In genomic region chrX:120244735-120245498, GRCh38 we compare ENCODE assay signal across 8 cellular contexts. TPM values are rescaled to one million over a fixed set of nuclear protein-coding genes. Genes with fewer than 3 reads are reported as not detected.
DNase-seq lines count a peak whose midpoint lies in the region; ATAC-seq and TF ChIP-seq lines count a peak whose summit lies in the region.

No MANE protein-coding gene starts in this region.

- TF ChIP-seq POLR2A in GM19193 (IDR thresholded peaks at IDR 0.05; ENCODE audit: extremely low read depth, insufficient read depth, insufficient read length) (peak; percentile 44), right lobe of liver (IDR thresholded peaks at IDR 0.05) (peak; percentile 33)

- CTCF ChIA-PET in activated CD4-positive, alpha-beta T cell treated with anti-CD3 and anti-CD28 coated beads, Interleukin-2, amount 10 ng/mL, durations not matched to agents 7 days and 5 days (lab: Charles Lee) = interaction anchor here (1.6 kb wide), 1 partner anchor 31 kb away, joined by 3 read pairs; no protein-coding TSS in a partner anchor

- no peaks in the 10 kb centered on the region for H3K27me3 ChIP-seq in right lobe of liver

- peak overlapping the region; percentile 56 to 69 (median 61) for H3K4me3 ChIP-seq in right lobe of liver

- H3K9me3 ChIP-seq in right lobe of liver = no peaks in the 10 kb centered on the region

- peaks cover 1% of the 10 kb centered on the region for H3K27me3 Mint-ChIP-seq in activated CD4-positive, alpha-beta T cell treated with anti-CD3 and anti-CD28 coated beads, Interleukin-2, amount 10 ng/mL, durations not matched to agents 7 days and 5 days

- ATAC-seq in HG03432 (IDR thresholded peaks at IDR 0.05; ENCODE audit: unreplicated experiment) = peak; percentile 85
- ATAC-seq in right lobe of liver = peak; percentile 87 to 96 (median 91)

- DNase-seq in AML-193 (lab: John Stamatoyannopoulos, UW) (peak; percentile 41 to 59), NCI-H460 (ENCODE audit: extremely low read depth, low read depth) (peak; percentile 81), dermis microvascular lymphatic vessel endothelial cell (ENCODE audit: low read depth in 2 of 2) (peak; percentile 77 to 81), right lobe of liver (peak; percentile 59 to 76 (median 73))
- DNase-seq in activated CD4-positive, alpha-beta T cell treated with anti-CD3 and anti-CD28 coated beads, Interleukin-2, amount 10 ng/mL, durations not matched to agents 7 days and 5 days = peak; percentile 62
- peak; percentile 60 for DNase-seq in stimulated activated CD4-positive, alpha-beta T cell treated with anti-CD3 and anti-CD28 coated beads, Interleukin-4, amount 100 ng/mL, for 24 hours

- H3K4me1 Mint-ChIP-seq in activated CD4-positive, alpha-beta T cell treated with anti-CD3 and anti-CD28 coated beads, Interleukin-2, amount 10 ng/mL, durations not matched to agents 7 days and 5 days = peaks cover 32% of the 10 kb centered on the region

- no peaks in the 10 kb centered on the region for H3K9me3 Mint-ChIP-seq in activated CD4-positive, alpha-beta T cell treated with anti-CD3 and anti-CD28 coated beads, Interleukin-2, amount 10 ng/mL, durations not matched to agents 7 days and 5 days

- POLR2A ChIA-PET in activated CD4-positive, alpha-beta T cell treated with anti-CD3 and anti-CD28 coated beads, Interleukin-2, amount 10 ng/mL, durations not matched to agents 7 days and 5 days (lab: Charles Lee) = no interaction called here

- H3K36me3 Mint-ChIP-seq in activated CD4-positive, alpha-beta T cell treated with anti-CD3 and anti-CD28 coated beads, Interleukin-2, amount 10 ng/mL, durations not matched to agents 7 days and 5 days (ENCODE audit: low read depth) = no peaks in the 10 kb centered on the region

- no peaks in the 10 kb centered on the region for H3K4me1 ChIP-seq in right lobe of liver

- TF ChIP-seq CTCF in right lobe of liver (IDR thresholded peaks at IDR 0.05) = no peak

- H3K27ac ChIP-seq in right lobe of liver = peak overlapping the region; percentile 74 to 82 (median 77)

- no peaks in the 10 kb centered on the region for H3K36me3 ChIP-seq in right lobe of liver

- intact Hi-C loops in right lobe of liver (cut with DNase I) = no loop called here

- peak overlapping the region; percentile 95 for H3K27ac Mint-ChIP-seq in activated CD4-positive, alpha-beta T cell treated with anti-CD3 and anti-CD28 coated beads, Interleukin-2, amount 10 ng/mL, durations not matched to agents 7 days and 5 days

- H3K4me3 Mint-ChIP-seq in activated CD4-positive, alpha-beta T cell treated with anti-CD3 and anti-CD28 coated beads, Interleukin-2, amount 10 ng/mL, durations not matched to agents 7 days and 5 days = peak overlapping the region; percentile 97

- WGBS in right lobe of liver (ENCODE audit: insufficient coverage, low coverage, low lambda C conversion rate, missing lambda C conversion rate) = 26% methylated on average over 17 of the region's 43 CpGs

RNA-seq across cellular contexts. Expression of gene ZBTB33, which starts 5.7 kb away (rescaled TPM):
- total RNA-seq in NCI-H460 (2014; rRNA removed; shearing (Covaris generic)) = 21.9 and 24.4 TPM in 2 replicates
- polyA plus RNA-seq in NCI-H460 (2014; cell fraction: nucleus; rRNA removed) = 13.2 and 19.7 TPM in 2 replicates
- 10 to 100 TPM; 15.3 to 18.0 TPM for total RNA-seq in activated CD4-positive, alpha-beta T cell treated with anti-CD3 and anti-CD28 coated beads, Interleukin-2, amount 10 ng/mL, durations not matched to agents 7 days and 5 days
- total RNA-seq in dermis microvascular lymphatic vessel endothelial cell (12.2 and 12.5 TPM in 2 replicates), right lobe of liver (10 to 100 TPM in 5 of 6 experiments, 1 to 10 TPM in 1; 9.9 to 21.0 (median 15.7) TPM)

Comparison
In these comparisons a context has a peak if more than half of its experiments do, and no peak if none do; other contexts are left out.
1. Peak in every context shown above with its lines: DNase-seq, ATAC-seq, H3K4me3 ChIP-seq and H3K27ac ChIP-seq.